ENCODE assay signal across 1 cellular context in genomic region chr13:97238883-97239282, GRCh38.
TF ChIP-seq lines count a peak whose summit lies in the region.

No MANE protein-coding gene starts in this region.

TF ChIP-seq in A549, 52 proteins besides CTCF, POLR2A, EP300 and RAD21 (continued from another document):
- TF ChIP-seq REST (IDR thresholded peaks at IDR 0.05) (no peak), CHD2 (IDR thresholded peaks at IDR 0.05; ENCODE audit: low read length, partially characterized antibody) (no peak), HMGXB4 (CRISPR knock-in tag; IDR thresholded peaks at IDR 0.05; ENCODE audit: borderline replicate concordance) (no peak), KDM5A (IDR thresholded peaks at IDR 0.05) (no peak), JUN (IDR thresholded peaks at IDR 0.05) (no peak), FOSB (CRISPR knock-in tag; IDR thresholded peaks at IDR 0.05) (no peak), HDAC2 (IDR thresholded peaks at IDR 0.05) (no peak), BCL3 (IDR thresholded peaks at IDR 0.05) (no peak)
